22 cellular contexts compared by ENCODE assay signal in genomic region chr5:170619869-170620268, GRCh38.
DNase-seq lines count a peak whose midpoint lies in the region; ATAC-seq and TF ChIP-seq lines count a peak whose summit lies in the region.
"Had no signal": no experiment of that assay in that cellular context is flagged by ENCODE, and none has a peak within 500 bp of the region (broad histone marks: within the 10 kb centered on the region; RNA-seq: fewer than 3 reads in every experiment).

No MANE protein-coding gene starts in this region.

- no peaks in the 10 kb centered on the region for H3K27me3 ChIP-seq in suprapubic skin
- H3K27me3 ChIP-seq: BE2C, SJCRH30 had no signal

- CTCF ChIA-PET in activated CD8-positive, alpha-beta memory T cell treated with anti-CD3 and anti-CD28 coated beads, Interleukin-2, amount 10 ng/mL, durations not matched to agents 7 days and 5 days (lab: Charles Lee): interaction anchor here (1.3 to 1.6 kb wide), 3 partner anchors 11 to 21 kb away, joined by 3 to 5 read pairs (median 4); no protein-coding TSS in a partner anchor
- CTCF ChIA-PET in activated naive CD4-positive, alpha-beta T cell treated with anti-CD3 and anti-CD28 coated beads for 36 hours (lab: Charles Lee): interaction anchor here (1.2 to 9.3 kb wide), 3 partner anchors 12 to 187 kb away, joined by 3 to 100 read pairs (median 5); no protein-coding TSS in a partner anchor

- no peaks in the 10 kb centered on the region for H3K9me3 Mint-ChIP-seq in activated CD8-positive, alpha-beta memory T cell treated with anti-CD3 and anti-CD28 coated beads, Interleukin-2, amount 10 ng/mL, durations not matched to agents 7 days and 5 days (ENCODE audit: low read depth)
- no peaks in the 10 kb centered on the region for H3K9me3 Mint-ChIP-seq in stimulated activated naive B cell treated with anti-CD40 and anti-IgM and Interleukin-4, amounts not matched to agents 10 μg/mL and 1 μg/mL and 100 μg/mL, for 72 hours
- H3K9me3 Mint-ChIP-seq in activated naive CD4-positive, alpha-beta T cell treated with anti-CD3 and anti-CD28 coated beads for 36 hours: no peaks in the 10 kb centered on the region
- H3K9me3 Mint-ChIP-seq: CD4-positive, alpha-beta memory T cell had no signal

- H3K36me3 ChIP-seq in suprapubic skin: no peaks in the 10 kb centered on the region
- H3K36me3 ChIP-seq: BE2C, SJCRH30 had no signal

- H3K27me3 Mint-ChIP-seq in activated CD8-positive, alpha-beta memory T cell treated with anti-CD3 and anti-CD28 coated beads, Interleukin-2, amount 10 ng/mL, durations not matched to agents 7 days and 5 days: peaks cover 13% of the 10 kb centered on the region
- H3K27me3 Mint-ChIP-seq in stimulated activated naive B cell treated with anti-CD40 and anti-IgM and Interleukin-4, amounts not matched to agents 10 μg/mL and 1 μg/mL and 100 μg/mL, for 72 hours: peaks cover 15 to 23% of the 10 kb centered on the region in 2 donors
- peaks cover 6% of the 10 kb centered on the region for H3K27me3 Mint-ChIP-seq in activated naive CD4-positive, alpha-beta T cell treated with anti-CD3 and anti-CD28 coated beads for 36 hours (ENCODE audit: low read depth)

- H3K4me1 ChIP-seq in suprapubic skin: peaks cover 3% of the 10 kb centered on the region
- H3K4me1 ChIP-seq: BE2C, SJCRH30 had no signal

- no peaks in the 10 kb centered on the region for H3K9me3 ChIP-seq in suprapubic skin
- H3K9me3 ChIP-seq: BE2C, SJCRH30 had no signal

- intact Hi-C loops in activated naive CD4-positive, alpha-beta T cell treated with anti-CD3 and anti-CD28 coated beads for 36 hours (cut with micrococcal nuclease): no loop called here

- H3K27ac Mint-ChIP-seq in activated CD8-positive, alpha-beta memory T cell treated with anti-CD3 and anti-CD28 coated beads, Interleukin-2, amount 10 ng/mL, durations not matched to agents 7 days and 5 days: no peak overlapping the region
- no peak overlapping the region for H3K27ac Mint-ChIP-seq in stimulated activated naive B cell treated with anti-CD40 and anti-IgM and Interleukin-4, amounts not matched to agents 10 μg/mL and 1 μg/mL and 100 μg/mL, for 72 hours
- no peak overlapping the region for H3K27ac Mint-ChIP-seq in activated naive CD4-positive, alpha-beta T cell treated with anti-CD3 and anti-CD28 coated beads for 36 hours
- H3K27ac Mint-ChIP-seq: CD4-positive, alpha-beta memory T cell; T-helper 17 cell had no signal

- H3K27ac ChIP-seq in suprapubic skin: no peak overlapping the region
- H3K27ac ChIP-seq: 22Rv1, PC-9, SJCRH30 had no signal

- no peak for TF ChIP-seq POLR2A in suprapubic skin (IDR thresholded peaks at IDR 0.05)

- 79% methylated on average over 1 of the region's 1 CpG for WGBS in suprapubic skin

- H3K36me3 Mint-ChIP-seq in activated CD8-positive, alpha-beta memory T cell treated with anti-CD3 and anti-CD28 coated beads, Interleukin-2, amount 10 ng/mL, durations not matched to agents 7 days and 5 days: no peaks in the 10 kb centered on the region
- H3K36me3 Mint-ChIP-seq in stimulated activated naive B cell treated with anti-CD40 and anti-IgM and Interleukin-4, amounts not matched to agents 10 μg/mL and 1 μg/mL and 100 μg/mL, for 72 hours: no peaks in the 10 kb centered on the region
- no peaks in the 10 kb centered on the region for H3K36me3 Mint-ChIP-seq in activated naive CD4-positive, alpha-beta T cell treated with anti-CD3 and anti-CD28 coated beads for 36 hours (ENCODE audit: low read depth)
- H3K36me3 Mint-ChIP-seq: CD4-positive, alpha-beta memory T cell had no signal

- peak; percentile 56 for ATAC-seq in activated CD8-positive, alpha-beta memory T cell treated with anti-CD3 and anti-CD28 coated beads, Interleukin-2, amount 10 ng/mL, durations not matched to agents 7 days and 5 days
- ATAC-seq in GM19463 (IDR thresholded peaks at IDR 0.05; ENCODE audit: unreplicated experiment) (peak; percentile 47), HG02884 (IDR thresholded peaks at IDR 0.05; ENCODE audit: unreplicated experiment) (peak; percentile 60)
- peak; percentile 61 to 67 for ATAC-seq in stimulated activated naive B cell treated with anti-CD40 and anti-IgM and Interleukin-4, amounts not matched to agents 10 μg/mL and 1 μg/mL and 100 μg/mL, for 72 hours (replicated peaks)
- ATAC-seq: T-helper 17 cell had no signal

- no peak for TF ChIP-seq CTCF in suprapubic skin (IDR thresholded peaks at IDR 0.05)

- TF ChIP-seq EP300 in suprapubic skin (IDR thresholded peaks at IDR 0.05): no peak

- H3K4me1 Mint-ChIP-seq in activated CD8-positive, alpha-beta memory T cell treated with anti-CD3 and anti-CD28 coated beads, Interleukin-2, amount 10 ng/mL, durations not matched to agents 7 days and 5 days: peaks cover 13% of the 10 kb centered on the region
- H3K4me1 Mint-ChIP-seq in stimulated activated naive B cell treated with anti-CD40 and anti-IgM and Interleukin-4, amounts not matched to agents 10 μg/mL and 1 μg/mL and 100 μg/mL, for 72 hours: peaks cover 0 to 2% of the 10 kb centered on the region in 2 donors
- H3K4me1 Mint-ChIP-seq in activated naive CD4-positive, alpha-beta T cell treated with anti-CD3 and anti-CD28 coated beads for 36 hours (ENCODE audit: low read depth): no peaks in the 10 kb centered on the region
- H3K4me1 Mint-ChIP-seq: CD4-positive, alpha-beta memory T cell had no signal

- H3K4me3 ChIP-seq in suprapubic skin: no peak overlapping the region
- H3K4me3 ChIP-seq: PC-9, SJCRH30 had no signal

- no peak for DNase-seq in activated CD8-positive, alpha-beta memory T cell treated with anti-CD3 and anti-CD28 coated beads, Interleukin-2, amount 10 ng/mL, durations not matched to agents 7 days and 5 days
- no peak for DNase-seq in activated CD8-positive, alpha-beta memory T cell treated with anti-CD3 and anti-CD28 coated beads, Interleukin-2, amount 50 U/mL, for 4 hours
- no peak for DNase-seq in stimulated activated naive B cell treated with anti-CD40 and anti-IgM and Interleukin-4, amounts not matched to agents 10 μg/mL and 1 μg/mL and 100 μg/mL, for 72 hours
- no peak for DNase-seq in activated naive CD4-positive, alpha-beta T cell treated with anti-CD3 and anti-CD28 coated beads for 36 hours
- DNase-seq in suprapubic skin (ENCODE audit: low spot score in 2 of 2) (no peak), NCI-H1694 (lab: John Stamatoyannopoulos, UW) (no peak)
- DNase-seq: BE2C; Calu3; CD4-positive, alpha-beta memory T cell; DMS53; HCEC 1CT; IMR-90; Kasumi-1; MM.1S; NCI-H1930; NCI-H748 treated with DMSO at 0.1 percent for 48 hours; PC-9; SJCRH30; T-helper 17 cell had no signal

- H3K4me3 Mint-ChIP-seq in activated CD8-positive, alpha-beta memory T cell treated with anti-CD3 and anti-CD28 coated beads, Interleukin-2, amount 10 ng/mL, durations not matched to agents 7 days and 5 days: no peak overlapping the region
- no peak overlapping the region for H3K4me3 Mint-ChIP-seq in stimulated activated naive B cell treated with anti-CD40 and anti-IgM and Interleukin-4, amounts not matched to agents 10 μg/mL and 1 μg/mL and 100 μg/mL, for 72 hours
- no peak overlapping the region for H3K4me3 Mint-ChIP-seq in activated naive CD4-positive, alpha-beta T cell treated with anti-CD3 and anti-CD28 coated beads for 36 hours
- H3K4me3 Mint-ChIP-seq: CD4-positive, alpha-beta memory T cell; T-helper 17 cell had no signal
